14 cellular contexts compared by ENCODE assay signal in genomic region chr6:37074053-37074827, GRCh38.
A peak's percentile ranks its signal among the peaks of the same experiment; 100 is the strongest.
DNase-seq lines count a peak whose midpoint lies in the region; ATAC-seq and TF ChIP-seq lines count a peak whose summit lies in the region.
"Had no signal": no experiment of that assay in that cellular context is flagged by ENCODE, and none has a peak within 500 bp of the region (broad histone marks: within the 10 kb centered on the region; RNA-seq: fewer than 3 reads in every experiment).

No MANE protein-coding gene starts in this region.

- peaks cover 3% of the 10 kb centered on the region for H3K4me1 ChIP-seq in ovary (ENCODE audit: insufficient read depth)
- peaks cover 16% of the 10 kb centered on the region for H3K4me1 ChIP-seq in CD4-positive, alpha-beta memory T cell (ENCODE audit: insufficient read depth, low read length)

- H3K27ac ChIP-seq in ovary, result no peak overlapping the region
- no peak overlapping the region for H3K27ac ChIP-seq in CD4-positive, alpha-beta memory T cell (ENCODE audit: low read depth, low read length)
- H3K27ac ChIP-seq: WERI-Rb-1 had no signal

- DNase-seq in DMS79 (lab: John Stamatoyannopoulos, UW) (peak; percentile 33), NCI-H510A treated with DMSO at 0.1 percent for 48 hours (lab: John Stamatoyannopoulos, UW) (peak; percentile 58), fibroblast of pulmonary artery (ENCODE audit: low read depth) (peak; percentile 80), ovary (peak in 2 of 5 donors; percentile 43 to 70), SHP77 treated with DMSO at 0.1 percent for 48 hours (lab: John Stamatoyannopoulos, UW) (no peak)
- no peak for DNase-seq in CD4-positive, alpha-beta memory T cell
- DNase-seq in stimulated activated effector memory CD8-positive, alpha-beta T cell treated with anti-CD3 and anti-CD28 coated beads, Interleukin-12 subunit alpha, Interleukin-12 subunit beta, amount 100 ng/mL, for 72 hours (ENCODE audit: low spot score in 2 of 2), result no peak
- DNase-seq in activated CD4-positive, alpha-beta T cell treated with anti-CD3 and anti-CD28 coated beads for 48 hours, result no peak
- DNase-seq: anterior cingulate cortex; CD4-positive, alpha-beta T cell; NCI-H226; stimulated activated CD4-positive, alpha-beta T cell treated with anti-CD3 and anti-CD28 coated beads, Interleukin-12 subunit alpha, Interleukin-12 subunit beta, amount 100 ng/mL, for 4 hours; WERI-Rb-1 had no signal

- TF ChIP-seq POLR2A in ovary (IDR thresholded peaks at IDR 0.05), result no peak

- peaks cover 13 to 24% (median 18%) of the 10 kb centered on the region in 4 donors for H3K4me1 Mint-ChIP-seq in CD4-positive, alpha-beta memory T cell
- peaks cover 29% of the 10 kb centered on the region for H3K4me1 Mint-ChIP-seq in stimulated activated effector memory CD8-positive, alpha-beta T cell treated with anti-CD3 and anti-CD28 coated beads, Interleukin-12 subunit alpha, Interleukin-12 subunit beta, amount 100 ng/mL, for 72 hours

- no peaks in the 10 kb centered on the region for H3K36me3 ChIP-seq in ovary
- no peaks in the 10 kb centered on the region for H3K36me3 ChIP-seq in CD4-positive, alpha-beta memory T cell (ENCODE audit: insufficient read depth, low read length)
- H3K36me3 ChIP-seq: WERI-Rb-1 had no signal

- ATAC-seq in stimulated activated effector memory CD8-positive, alpha-beta T cell treated with anti-CD3 and anti-CD28 coated beads, Interleukin-12 subunit alpha, Interleukin-12 subunit beta, amount 100 ng/mL, for 72 hours, result no peak

- H3K27me3 Mint-ChIP-seq in CD4-positive, alpha-beta memory T cell, result no peaks in the 10 kb centered on the region
- H3K27me3 Mint-ChIP-seq: CD4-positive, alpha-beta T cell had no signal

- intact Hi-C loops in ovary (cut with DNase I), result no loop called here
- intact Hi-C loops in CD4-positive, alpha-beta memory T cell (cut with micrococcal nuclease), result no loop called here

- no peak overlapping the region for H3K27ac Mint-ChIP-seq in CD4-positive, alpha-beta memory T cell
- H3K27ac Mint-ChIP-seq in stimulated activated effector memory CD8-positive, alpha-beta T cell treated with anti-CD3 and anti-CD28 coated beads, Interleukin-12 subunit alpha, Interleukin-12 subunit beta, amount 100 ng/mL, for 72 hours, result no peak overlapping the region
- H3K27ac Mint-ChIP-seq: CD4-positive, alpha-beta T cell had no signal

- TF ChIP-seq CTCF in fibroblast of pulmonary artery (IDR thresholded peaks at IDR 0.05; ENCODE audit: low read length, missing control alignments) (no peak), ovary (IDR thresholded peaks at IDR 0.05) (no peak)

- no peaks in the 10 kb centered on the region for H3K36me3 Mint-ChIP-seq in CD4-positive, alpha-beta memory T cell
- H3K36me3 Mint-ChIP-seq in stimulated activated effector memory CD8-positive, alpha-beta T cell treated with anti-CD3 and anti-CD28 coated beads, Interleukin-12 subunit alpha, Interleukin-12 subunit beta, amount 100 ng/mL, for 72 hours, result no peaks in the 10 kb centered on the region

- H3K27me3 ChIP-seq in ovary, result no peaks in the 10 kb centered on the region
- no peaks in the 10 kb centered on the region for H3K27me3 ChIP-seq in CD4-positive, alpha-beta memory T cell (ENCODE audit: insufficient read depth, low read length)

- H3K9me3 ChIP-seq in ovary, result no peaks in the 10 kb centered on the region
- H3K9me3 ChIP-seq in CD4-positive, alpha-beta memory T cell (ENCODE audit: control insufficient read depth in 1 of 2, low read length in 2 of 2), result no peaks in the 10 kb centered on the region

- 73 to 84% (median 81%) methylated on average over 12 of the region's 12 CpGs for WGBS in ovary, 3 donors

- POLR2A ChIA-PET in CD4-positive, alpha-beta memory T cell (lab: Charles Lee; ENCODE audit: partially characterized antibody), result no interaction called here

- peaks cover 0 to 2% (median 0%) of the 10 kb centered on the region in 8 donors for H3K9me3 Mint-ChIP-seq in CD4-positive, alpha-beta memory T cell
- no peaks in the 10 kb centered on the region for H3K9me3 Mint-ChIP-seq in stimulated activated effector memory CD8-positive, alpha-beta T cell treated with anti-CD3 and anti-CD28 coated beads, Interleukin-12 subunit alpha, Interleukin-12 subunit beta, amount 100 ng/mL, for 72 hours

- no peak overlapping the region for H3K4me3 Mint-ChIP-seq in CD4-positive, alpha-beta memory T cell
- no peak overlapping the region for H3K4me3 Mint-ChIP-seq in stimulated activated effector memory CD8-positive, alpha-beta T cell treated with anti-CD3 and anti-CD28 coated beads, Interleukin-12 subunit alpha, Interleukin-12 subunit beta, amount 100 ng/mL, for 72 hours
- H3K4me3 Mint-ChIP-seq: CD4-positive, alpha-beta T cell; nephron had no signal

- no peak overlapping the region for H3K4me3 ChIP-seq in fibroblast of pulmonary artery (replicated peaks; ENCODE audit: low read depth, low read length)
- H3K4me3 ChIP-seq in ovary, result no peak overlapping the region
- H3K4me3 ChIP-seq in CD4-positive, alpha-beta memory T cell (ENCODE audit: low read length in 2 of 2), result no peak overlapping the region

- CTCF ChIA-PET in CD4-positive, alpha-beta memory T cell (lab: Charles Lee; ENCODE audit: partially characterized antibody), result interaction anchor here (0.6 to 1.0 kb wide), 3 partner anchors 28 to 459 kb away, joined by 3 to 4 read pairs (median 3); no protein-coding TSS in a partner anchor

- TF ChIP-seq EP300 in ovary (IDR thresholded peaks at IDR 0.05), result peak; percentile 89

Comparison
In these comparisons a context has a peak if more than half of its experiments do, and no peak if none do; other contexts are left out.
1. DNase-seq: peak in DMS79 (single experiment), NCI-H510A treated with DMSO at 0.1 percent for 48 hours (single experiment) and fibroblast of pulmonary artery (single experiment); none in SHP77 treated with DMSO at 0.1 percent for 48 hours (single experiment), CD4-positive, alpha-beta memory T cell (0 of 5), stimulated activated effector memory CD8-positive, alpha-beta T cell treated with anti-CD3 and anti-CD28 coated beads, Interleukin-12 subunit alpha, Interleukin-12 subunit beta, amount 100 ng/mL, for 72 hours (0 of 2) and activated CD4-positive, alpha-beta T cell treated with anti-CD3 and anti-CD28 coated beads for 48 hours (single experiment).